ENCODE assay signal across 8 cellular contexts in the genomic region with DNA sequence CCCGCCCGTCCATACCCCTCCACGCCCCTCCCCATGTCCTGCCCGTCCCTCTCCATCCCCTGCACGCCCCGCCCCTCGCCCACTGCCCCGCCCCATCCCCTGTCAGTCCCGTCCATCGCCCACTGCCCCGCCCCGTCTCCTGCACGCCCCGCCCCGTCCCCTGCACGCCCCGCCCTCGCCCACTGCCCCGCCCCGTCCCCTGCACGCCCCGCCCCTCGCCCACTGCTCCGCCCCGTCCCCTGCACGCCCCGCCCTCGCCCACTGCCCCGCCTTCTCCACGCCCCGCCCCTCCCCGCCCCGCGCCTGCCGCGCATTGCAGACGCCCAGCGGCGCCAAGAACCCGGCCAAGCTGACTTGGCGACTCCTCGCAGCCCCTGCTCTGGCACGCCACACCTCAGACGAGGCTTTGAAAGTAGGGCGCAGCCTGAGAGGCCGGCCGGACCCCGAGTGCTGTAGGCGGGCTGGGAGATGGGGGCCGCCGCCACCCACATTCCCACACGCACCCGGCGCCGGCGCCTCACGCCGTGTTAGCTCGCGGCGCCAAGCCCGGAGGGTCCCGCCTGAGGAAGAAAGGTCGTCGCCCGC. TPM values are rescaled to one million over a fixed set of nuclear protein-coding genes. Genes with fewer than 3 reads are reported as not detected.
A peak's percentile ranks its signal among the peaks of the same experiment; 100 is the strongest.
DNase-seq lines count a peak whose midpoint lies in the region; ATAC-seq lines count a peak whose summit lies in the region.

A gene (plus strand): TSS at position 316 of the 585 bp plus-strand sequence. CDS start 2,410 bp downstream, outside the sequence.

- ATAC-seq in effector memory CD8-positive, alpha-beta T cell (replicated peaks) = peak; percentile 75
- ATAC-seq in HG03039 (IDR thresholded peaks at IDR 0.05; ENCODE audit: unreplicated experiment) = no peak

- no peak within 1 kb of the TSS for H3K27ac ChIP-seq in mesenchymal stem cell (ENCODE audit: low read length, poor library complexity, severe bottlenecking)

- H3K4me1 Mint-ChIP-seq in effector memory CD8-positive, alpha-beta T cell (ENCODE audit: low read depth in 2 of 2) = peaks cover 6 to 12% of the 10 kb centered on the region in 2 donors

- peak within 1 kb of the TSS; percentile 23 to 90 for H3K23ac ChIP-seq in mesenchymal stem cell (ENCODE audit: low read length in 2 of 2)

- peaks cover 16 to 27% of the 10 kb centered on the region in 2 donors for H3K27me3 Mint-ChIP-seq in effector memory CD8-positive, alpha-beta T cell

- H3K36me3 ChIP-seq in mesenchymal stem cell (ENCODE audit: control insufficient read depth in 1 of 2, insufficient read depth in 2 of 2, low read depth in 1 of 2, low read length in 2 of 2) = no peaks in the 10 kb centered on the region

- peak within 1 kb of the TSS; percentile 83 to 95 for H3K4ac ChIP-seq in mesenchymal stem cell (ENCODE audit: low read depth in 1 of 2, low read length in 2 of 2)

- H3K14ac ChIP-seq in mesenchymal stem cell (ENCODE audit: low read length in 2 of 2) = peak within 1 kb of the TSS in 1 of 2 experiments; percentile 98

- peak within 1 kb of the TSS; percentile 9 to 49 for H2BK12ac ChIP-seq in mesenchymal stem cell (ENCODE audit: low read length in 2 of 2)

- no peak within 1 kb of the TSS for H2AK5ac ChIP-seq in mesenchymal stem cell (ENCODE audit: low read length, severe bottlenecking)

- peak; percentile 60 for DNase-seq in NCI-H2029 (lab: John Stamatoyannopoulos, UW)
- DNase-seq in NCI-H2029 treated with DMSO at 0.1 percent for 48 hours (lab: John Stamatoyannopoulos, UW) = no peak
- DNase-seq in NCI-H2196 (lab: John Stamatoyannopoulos, UW; ENCODE audit: unreplicated experiment) = peak; percentile 71
- peak in 2 of 3 experiments; percentile 58 to 83 for DNase-seq in activated CD8-positive, alpha-beta memory T cell treated with anti-CD3 and anti-CD28 coated beads for 48 hours (ENCODE audit: low read depth in 2 of 3, low spot score in 2 of 3)
- DNase-seq in effector memory CD8-positive, alpha-beta T cell = peak; percentile 46 to 57 (median 50)
- peak; percentile 80 for DNase-seq in mesenchymal stem cell
- peak; percentile 67 to 75 (median 69) for DNase-seq in stimulated activated CD4-positive, alpha-beta T cell treated with anti-CD3 and anti-CD28 coated beads, TNF-alpha, amount 100 ng/mL, for 24 hours (ENCODE audit: low read depth in 3 of 3)

- H2BK5ac ChIP-seq in mesenchymal stem cell (ENCODE audit: low read depth, low read length, poor library complexity, severe bottlenecking) = no peak within 1 kb of the TSS

- H3K27me3 ChIP-seq in mesenchymal stem cell (ENCODE audit: control insufficient read depth in 1 of 2, insufficient read depth in 1 of 2, low read length in 2 of 2) = peaks cover 0 to 45% of the 10 kb centered on the region in 2 experiments

- H3K4me1 ChIP-seq in mesenchymal stem cell (ENCODE audit: control insufficient read depth, insufficient read depth, low read depth, low read length) = no peaks in the 10 kb centered on the region

- H2BK120ac ChIP-seq in mesenchymal stem cell (ENCODE audit: low read depth, low read length) = peak within 1 kb of the TSS; percentile 99

- peak within 1 kb of the TSS; percentile 99 for H3K4me2 ChIP-seq in mesenchymal stem cell (ENCODE audit: low read length, poor library complexity, severe bottlenecking)

- peaks cover 3% of the 10 kb centered on the region for H3K36me3 Mint-ChIP-seq in effector memory CD8-positive, alpha-beta T cell (ENCODE audit: insufficient read depth)

- peak within 1 kb of the TSS; percentile 78 to 79 for H3K4me3 Mint-ChIP-seq in effector memory CD8-positive, alpha-beta T cell

- peak within 1 kb of the TSS; percentile 66 for H3K9ac ChIP-seq in mesenchymal stem cell (ENCODE audit: low read length)

- H4K8ac ChIP-seq in mesenchymal stem cell (ENCODE audit: low read length) = peak within 1 kb of the TSS; percentile 87

- peak within 1 kb of the TSS; percentile 81 to 83 for H3K4me3 ChIP-seq in mesenchymal stem cell (ENCODE audit: insufficient read depth in 1 of 2, low read depth in 1 of 2, low read length in 2 of 2)

- no peaks in the 10 kb centered on the region for H3K9me3 ChIP-seq in mesenchymal stem cell (ENCODE audit: control insufficient read depth, low read length)

- peak within 1 kb of the TSS; percentile 86 for H2AFZ ChIP-seq in mesenchymal stem cell (ENCODE audit: low read depth, low read length)

- peak within 1 kb of the TSS; percentile 68 to 95 for H3K18ac ChIP-seq in mesenchymal stem cell (ENCODE audit: low read depth in 1 of 2, low read length in 2 of 2)

- no peak within 1 kb of the TSS for H3K27ac Mint-ChIP-seq in effector memory CD8-positive, alpha-beta T cell

- H2BK15ac ChIP-seq in mesenchymal stem cell (ENCODE audit: low read depth, poor library complexity, severe bottlenecking) = peak within 1 kb of the TSS; percentile 80

- under 1% methylated on average over 39 of the region's 66 CpGs for WGBS in mesenchymal stem cell

- H3K9me3 Mint-ChIP-seq in effector memory CD8-positive, alpha-beta T cell = peaks cover 0 to 2% of the 10 kb centered on the region in 2 donors

- H4K91ac ChIP-seq in mesenchymal stem cell (ENCODE audit: low read length) = peak within 1 kb of the TSS; percentile 71

- no peaks in the 10 kb centered on the region for H3K79me1 ChIP-seq in mesenchymal stem cell (replicated peaks; ENCODE audit: low read length, poor library complexity, severe bottlenecking)

RNA-seq across cellular contexts. Expression of the gene that starts here (rescaled TPM):
- 0.23 TPM for polyA plus RNA-seq in mesenchymal stem cell (2013, experiment 1 of 2)
- polyA plus RNA-seq in mesenchymal stem cell (2013, experiment 2 of 2) = 0.29 TPM
